In genomic region chr2:70010222-70011111, GRCh38 we compare ENCODE assay signal across 10 cellular contexts. TPM values are rescaled to one million over a fixed set of nuclear protein-coding genes. Genes with fewer than 3 reads are reported as not detected.
DNase-seq lines count a peak whose midpoint lies in the region; ATAC-seq, FAIRE-seq and TF ChIP-seq lines count a peak whose summit lies in the region.
"Had no signal": no experiment of that assay in that cellular context is flagged by ENCODE, and none has a peak within 500 bp of the region (broad histone marks: within the 10 kb centered on the region; RNA-seq: fewer than 3 reads in every experiment).

No MANE protein-coding gene starts in this region.

- H3K9me3 Mint-ChIP-seq in endodermal cell: no peaks in the 10 kb centered on the region

- H3K27ac ChIP-seq in endodermal cell (ENCODE audit: low read depth, low read length) (no peak overlapping the region), pancreas (no peak overlapping the region), substantia nigra (ENCODE audit: low read depth, low read length, poor library complexity, severe bottlenecking) (no peak overlapping the region), aorta (ENCODE audit: low read depth in 1 of 2, low read length in 2 of 2) (no peak overlapping the region)
- H3K27ac ChIP-seq: prostate gland had no signal

- peaks cover 2% of the 10 kb centered on the region for H3K36me3 Mint-ChIP-seq in endodermal cell (ENCODE audit: low read depth)

- intact Hi-C loops in pancreas (cut with DNase I) (no loop called here), aorta (cut with DNase I) (no loop called here)

- H3K27me3 Mint-ChIP-seq in endodermal cell (ENCODE audit: insufficient read depth): no peaks in the 10 kb centered on the region
- H3K27me3 Mint-ChIP-seq: activated B cell treated with CpG ODN at 0.5 μM for 24 hours had no signal

- H3K27me3 ChIP-seq in H7 (ENCODE audit: control insufficient read depth, insufficient read depth, low read length) (no peaks in the 10 kb centered on the region), endodermal cell (ENCODE audit: control insufficient read depth, insufficient read depth, low read length, poor library complexity, severe bottlenecking) (no peaks in the 10 kb centered on the region), pancreas (no peaks in the 10 kb centered on the region), aorta (ENCODE audit: control insufficient read depth in 1 of 2, insufficient read depth in 2 of 2, low read length in 1 of 2) (no peaks in the 10 kb centered on the region)

- no peak overlapping the region for H3K4me3 ChIP-seq in H7 (ENCODE audit: insufficient read depth, low read depth, low read length)
- H3K4me3 ChIP-seq in endodermal cell (ENCODE audit: low read length): no peak overlapping the region
- H3K4me3 ChIP-seq in pancreas: no peak overlapping the region
- no peak overlapping the region for H3K4me3 ChIP-seq in aorta (ENCODE audit: low read length in 2 of 2)
- H3K4me3 ChIP-seq: prostate gland had no signal

- WGBS in endodermal cell (ENCODE audit: insufficient coverage in 1 of 2, insufficient read length in 1 of 2), 2 experiments: 82 to 87% methylated on average over 6 to 7 of the region's 7 CpGs
- WGBS in pancreas, 2 donors: 52 to 58% methylated on average over 7 of the region's 7 CpGs
- WGBS in aorta, 2 donors: 78 to 82% methylated on average over 7 of the region's 7 CpGs

- no peak for TF ChIP-seq CTCF in endodermal cell (conservative IDR thresholded peaks at IDR 0.05)
- TF ChIP-seq CTCF in pancreas (IDR thresholded peaks at IDR 0.05): no peak

- no peak overlapping the region for H3K4me3 Mint-ChIP-seq in endodermal cell
- H3K4me3 Mint-ChIP-seq: activated B cell treated with CpG ODN at 0.5 μM for 24 hours had no signal

- peak; percentile 14 for DNase-seq in H7
- DNase-seq in NCI-H226: peak; percentile 53
- no peak for DNase-seq in endodermal cell
- DNase-seq in pancreas: no peak
- no peak for DNase-seq in substantia nigra (lab: John Stamatoyannopoulos, UW)
- no peak for DNase-seq in aorta
- DNase-seq: activated B cell treated with CpG ODN at 0.5 μM for 24 hours, NCI-H510A had no signal

- peaks cover 4% of the 10 kb centered on the region for H3K4me1 ChIP-seq in endodermal cell (ENCODE audit: control insufficient read depth, insufficient read depth, low read length)
- H3K4me1 ChIP-seq in pancreas: no peaks in the 10 kb centered on the region
- no peaks in the 10 kb centered on the region for H3K4me1 ChIP-seq in aorta (ENCODE audit: control insufficient read depth in 1 of 2, insufficient read depth in 2 of 2, low read length in 2 of 2)
- H3K4me1 ChIP-seq: prostate gland had no signal

- peaks cover 29% of the 10 kb centered on the region for H3K4me1 Mint-ChIP-seq in endodermal cell

- ATAC-seq in pancreas (peak in 3 of 4 donors; percentile 66 to 73 (median 67)), GM21447 (IDR thresholded peaks at IDR 0.05; ENCODE audit: unreplicated experiment) (no peak), aorta (ENCODE audit: low FRiP score) (no peak)

- H3K9ac ChIP-seq in endodermal cell (ENCODE audit: extremely low read depth, low read length, poor library complexity, severe bottlenecking): no peak overlapping the region

- H3K27ac Mint-ChIP-seq in endodermal cell: peak overlapping the region; percentile 59
- H3K27ac Mint-ChIP-seq: activated B cell treated with CpG ODN at 0.5 μM for 24 hours had no signal

- H3K9me3 ChIP-seq in endodermal cell (ENCODE audit: control insufficient read depth, low read length): no peaks in the 10 kb centered on the region
- no peaks in the 10 kb centered on the region for H3K9me3 ChIP-seq in pancreas
- H3K9me3 ChIP-seq in aorta (ENCODE audit: control insufficient read depth, low read length): no peaks in the 10 kb centered on the region
- H3K9me3 ChIP-seq: prostate gland had no signal

- FAIRE-seq in pancreas (lab: Jason Lieb, UNC): no peak

- H3K36me3 ChIP-seq in H7 (replicated peaks; ENCODE audit: control insufficient read depth, insufficient read depth, low read length) (no peaks in the 10 kb centered on the region), endodermal cell (ENCODE audit: control insufficient read depth, insufficient read depth, low read length) (no peaks in the 10 kb centered on the region), pancreas (no peaks in the 10 kb centered on the region), aorta (ENCODE audit: control insufficient read depth in 1 of 2, insufficient read depth in 2 of 2, low read length in 1 of 2) (no peaks in the 10 kb centered on the region)
- H3K36me3 ChIP-seq: prostate gland had no signal

RNA-seq across cellular contexts. Expression of gene ASPRV1, which starts 49.0 kb away (rescaled TPM):
- total RNA-seq in H7 (2014; rRNA removed; shearing (Covaris generic)): 0.70 and 0.90 TPM in 2 replicates
- total RNA-seq in endodermal cell (under 1 TPM; 0.84 to 0.91 TPM), pancreas (under 1 TPM; 0.12 to 0.44 (median 0.17) TPM), aorta (1 to 10 TPM; 1.9 to 3.4 TPM)
- 0.89 TPM for polyA plus RNA-seq in endodermal cell (2013, experiment 1 of 2)
- polyA plus RNA-seq in endodermal cell (2013, experiment 2 of 2): 1.0 TPM
- polyA plus RNA-seq in pancreas (1 to 10 TPM in 1 of 2 donors, under 1 TPM in 1; 0.80 to 1.2 TPM), aorta (1 to 10 TPM; 1.1 to 2.0 TPM)

Comparison
In these comparisons a context has a peak if more than half of its experiments do, and no peak if none do; other contexts are left out.
1. DNase-seq: peak in H7 (single experiment) and NCI-H226 (single experiment); none in endodermal cell (single experiment), pancreas (0 of 6), substantia nigra (0 of 49) and aorta (0 of 2).
2. ATAC-seq: peak in pancreas (3 of 4); none in GM21447 (single experiment) and aorta (single experiment).